Comparison of ENCODE assay signal across 8 cellular contexts in genomic region chr21:46636181-46636512, GRCh38. TPM values are rescaled to one million over a fixed set of nuclear protein-coding genes. Genes with fewer than 3 reads are reported as not detected.
DNase-seq lines count a peak whose midpoint lies in the region; TF ChIP-seq lines count a peak whose summit lies in the region.

No MANE protein-coding gene starts in this region.

- H3K4me1 ChIP-seq in sigmoid colon, result peaks cover 0 to 50% (median 39%) of the 10 kb centered on the region in 4 donors

- H3K4me3 ChIP-seq in GM12875 (ENCODE audit: low read depth, low read length) (peak overlapping the region; percentile 100), SK-N-MC (peak overlapping the region; percentile 97), fibroblast of pulmonary artery (replicated peaks; ENCODE audit: low read depth, low read length) (peak overlapping the region; percentile 99), sigmoid colon (peak overlapping the region; percentile 72 to 92 (median 90))

- TF ChIP-seq CTCF in GM12875 (IDR thresholded peaks at IDR 0.05; ENCODE audit: borderline replicate concordance, insufficient read depth, low read depth, low read length) (no peak), fibroblast of pulmonary artery (IDR thresholded peaks at IDR 0.05; ENCODE audit: low read length, missing control alignments) (no peak), sigmoid colon (IDR thresholded peaks at IDR 0.05) (no peak)

- 3 to 14% methylated on average over 8 of the region's 8 CpGs for WGBS in sigmoid colon, 2 donors

- no peak for DNase-seq in SK-N-MC (ENCODE audit: low read depth, low spot score)
- DNase-seq in fibroblast of pulmonary artery (ENCODE audit: low read depth), result no peak
- DNase-seq in sigmoid colon, result no peak
- DNase-seq in activated CD4-positive, CD25-positive, alpha-beta regulatory T cell (lab: John Stamatoyannopoulos, UW), result no peak
- DNase-seq in T-helper 9 cell, result no peak
- no peak for DNase-seq in cerebellar cortex (ENCODE audit: low spot score)
- DNase-seq in SW480 (ENCODE audit: low spot score), result no peak

- no peaks in the 10 kb centered on the region for H3K27me3 ChIP-seq in sigmoid colon

- TF ChIP-seq POLR2A in sigmoid colon (IDR thresholded peaks at IDR 0.05), result no peak

- no peaks in the 10 kb centered on the region for H3K9me3 ChIP-seq in SK-N-MC (ENCODE audit: low read depth, low read length)
- H3K9me3 ChIP-seq in sigmoid colon, result no peaks in the 10 kb centered on the region

- no peak for TF ChIP-seq EP300 in sigmoid colon (IDR thresholded peaks at IDR 0.05)

- intact Hi-C loops in sigmoid colon (cut with DNase I), result no loop called here

- H3K36me3 ChIP-seq in SK-N-MC (ENCODE audit: insufficient read depth, low read length) (peaks cover 18% of the 10 kb centered on the region), sigmoid colon (peaks cover 0 to 7% (median under 1%) of the 10 kb centered on the region in 4 donors)

- peak overlapping the region; percentile 73 for H3K9ac ChIP-seq in SK-N-MC (ENCODE audit: insufficient read length)

- H3K27ac ChIP-seq in SK-N-MC, result no peak overlapping the region
- H3K27ac ChIP-seq in sigmoid colon, result peak overlapping the region; percentile 91 to 98 (median 94)

RNA-seq across cellular contexts. Expression of gene PRMT2, which starts 0.7 kb away (rescaled TPM):
- total RNA-seq in sigmoid colon, result 100 to 1,000 TPM in 3 of 4 donors, 10 to 100 TPM in 1; 85.7 to 128 (median 109) TPM
- 10 to 100 TPM; 68.0 to 96.1 (median 90.4) TPM for polyA plus RNA-seq in sigmoid colon

RNA-seq across cellular contexts. Expression of gene S100B, which starts 31.3 kb away (rescaled TPM):
- 100 to 1,000 TPM in 1 of 4 donors, 10 to 100 TPM in 3; 28.5 to 126 (median 41.0) TPM for total RNA-seq in sigmoid colon
- polyA plus RNA-seq in sigmoid colon, result 10 to 100 TPM; 14.3 to 23.7 (median 20.4) TPM
